3 cellular contexts compared by ENCODE assay signal in the genomic region with DNA sequence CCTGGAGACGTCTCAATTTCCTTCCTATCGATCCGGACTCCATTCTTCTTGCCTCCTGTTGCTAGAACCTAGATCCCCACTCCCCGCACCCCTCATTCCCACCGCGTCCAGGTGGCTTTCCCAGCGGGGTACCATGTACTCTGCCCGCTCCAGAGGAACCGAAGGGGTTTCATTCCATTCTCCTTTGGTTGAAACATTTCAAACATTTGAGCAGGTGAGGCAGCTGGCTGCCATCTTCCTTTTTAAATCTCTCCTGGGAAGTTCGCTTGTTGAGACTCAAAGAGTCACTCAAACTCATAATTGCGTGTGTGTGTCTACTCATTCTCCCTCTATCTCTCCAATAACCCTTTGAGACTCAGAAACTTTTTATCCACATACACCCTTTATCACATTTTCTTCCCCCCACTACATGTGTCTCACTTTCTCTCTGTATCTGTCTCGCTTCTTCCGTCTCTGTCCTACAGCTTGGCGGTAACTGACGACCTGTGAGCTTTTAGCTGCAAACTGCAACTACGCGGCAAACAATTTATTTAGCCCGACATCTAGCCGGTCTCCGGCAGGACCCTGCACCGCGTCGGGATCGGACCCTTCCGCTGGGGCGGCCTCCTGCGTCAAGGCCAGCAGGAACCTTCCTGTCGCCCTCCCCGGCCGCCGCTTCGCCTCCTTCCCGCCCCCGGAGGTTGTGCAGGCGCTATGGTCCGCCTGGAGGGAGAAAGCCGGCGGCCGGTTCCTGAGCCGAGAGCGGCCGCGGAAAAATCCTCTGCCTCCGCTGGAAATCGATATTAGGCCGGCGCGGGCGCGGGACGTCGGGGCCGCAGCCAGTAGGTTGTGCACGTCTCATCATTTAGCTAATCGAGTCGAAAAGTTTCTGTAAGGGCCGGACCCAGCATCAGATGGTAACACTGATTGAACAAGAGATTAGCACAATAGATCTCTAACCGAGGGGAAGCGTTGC.
TF ChIP-seq lines count a peak whose summit lies in the region.

No MANE protein-coding gene starts in this region.

TF ChIP-seq in SK-N-SH, 30 proteins besides CTCF, POLR2A, EP300 and RAD21:
- TF ChIP-seq EZH2phosphoT487 (IDR thresholded peaks at IDR 0.05; ENCODE audit: borderline replicate concordance, low read depth) = peak; percentile 99; the same call in 1 of the 2 replicates
- TF ChIP-seq, protein P1, sequence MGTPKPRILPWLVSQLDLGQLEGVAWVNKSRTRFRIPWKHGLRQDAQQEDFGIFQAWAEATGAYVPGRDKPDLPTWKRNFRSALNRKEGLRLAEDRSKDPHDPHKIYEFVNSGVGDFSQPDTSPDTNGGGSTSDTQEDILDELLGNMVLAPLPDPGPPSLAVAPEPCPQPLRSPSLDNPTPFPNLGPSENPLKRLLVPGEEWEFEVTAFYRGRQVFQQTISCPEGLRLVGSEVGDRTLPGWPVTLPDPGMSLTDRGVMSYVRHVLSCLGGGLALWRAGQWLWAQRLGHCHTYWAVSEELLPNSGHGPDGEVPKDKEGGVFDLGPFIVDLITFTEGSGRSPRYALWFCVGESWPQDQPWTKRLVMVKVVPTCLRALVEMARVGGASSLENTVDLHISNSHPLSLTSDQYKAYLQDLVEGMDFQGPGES (IDR thresholded peaks at IDR 0.05; ENCODE audit: low read depth, low read length) = no peak

TF ChIP-seq in SK-N-SH treated with all-trans-retinoic acid at 6 μM for 48 hours, 23 proteins besides CTCF, POLR2A, EP300 and RAD21:
- TF ChIP-seq, protein P2, sequence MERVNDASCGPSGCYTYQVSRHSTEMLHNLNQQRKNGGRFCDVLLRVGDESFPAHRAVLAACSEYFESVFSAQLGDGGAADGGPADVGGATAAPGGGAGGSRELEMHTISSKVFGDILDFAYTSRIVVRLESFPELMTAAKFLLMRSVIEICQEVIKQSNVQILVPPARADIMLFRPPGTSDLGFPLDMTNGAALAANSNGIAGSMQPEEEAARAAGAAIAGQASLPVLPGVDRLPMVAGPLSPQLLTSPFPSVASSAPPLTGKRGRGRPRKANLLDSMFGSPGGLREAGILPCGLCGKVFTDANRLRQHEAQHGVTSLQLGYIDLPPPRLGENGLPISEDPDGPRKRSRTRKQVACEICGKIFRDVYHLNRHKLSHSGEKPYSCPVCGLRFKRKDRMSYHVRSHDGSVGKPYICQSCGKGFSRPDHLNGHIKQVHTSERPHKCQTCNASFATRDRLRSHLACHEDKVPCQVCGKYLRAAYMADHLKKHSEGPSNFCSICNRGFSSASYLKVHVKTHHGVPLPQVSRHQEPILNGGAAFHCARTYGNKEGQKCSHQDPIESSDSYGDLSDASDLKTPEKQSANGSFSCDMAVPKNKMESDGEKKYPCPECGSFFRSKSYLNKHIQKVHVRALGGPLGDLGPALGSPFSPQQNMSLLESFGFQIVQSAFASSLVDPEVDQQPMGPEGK (CRISPR knock-in tag; IDR thresholded peaks at IDR 0.05; ENCODE audit: borderline replicate concordance) = no peak
- no peak for TF ChIP-seq ZNF8 (CRISPR knock-in tag; IDR thresholded peaks at IDR 0.05)
- TF ChIP-seq ZFP30 (CRISPR knock-in tag; IDR thresholded peaks at IDR 0.05) = no peak
- no peak for TF ChIP-seq ZNF565 (CRISPR knock-in tag; conservative IDR thresholded peaks at IDR 0.05; ENCODE audit: low read depth)
- no peak for TF ChIP-seq ISL1 (CRISPR knock-in tag; IDR thresholded peaks at IDR 0.05)
- TF ChIP-seq GLIS3 (CRISPR knock-in tag; IDR thresholded peaks at IDR 0.05) = no peak
- TF ChIP-seq, protein P3, sequence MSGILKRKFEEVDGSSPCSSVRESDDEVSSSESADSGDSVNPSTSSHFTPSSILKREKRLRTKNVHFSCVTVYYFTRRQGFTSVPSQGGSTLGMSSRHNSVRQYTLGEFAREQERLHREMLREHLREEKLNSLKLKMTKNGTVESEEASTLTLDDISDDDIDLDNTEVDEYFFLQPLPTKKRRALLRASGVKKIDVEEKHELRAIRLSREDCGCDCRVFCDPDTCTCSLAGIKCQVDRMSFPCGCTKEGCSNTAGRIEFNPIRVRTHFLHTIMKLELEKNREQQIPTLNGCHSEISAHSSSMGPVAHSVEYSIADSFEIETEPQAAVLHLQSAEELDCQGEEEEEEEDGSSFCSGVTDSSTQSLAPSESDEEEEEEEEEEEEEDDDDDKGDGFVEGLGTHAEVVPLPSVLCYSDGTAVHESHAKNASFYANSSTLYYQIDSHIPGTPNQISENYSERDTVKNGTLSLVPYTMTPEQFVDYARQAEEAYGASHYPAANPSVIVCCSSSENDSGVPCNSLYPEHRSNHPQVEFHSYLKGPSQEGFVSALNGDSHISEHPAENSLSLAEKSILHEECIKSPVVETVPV (CRISPR knock-in tag; IDR thresholded peaks at IDR 0.05) = no peak
- TF ChIP-seq, protein P4, sequence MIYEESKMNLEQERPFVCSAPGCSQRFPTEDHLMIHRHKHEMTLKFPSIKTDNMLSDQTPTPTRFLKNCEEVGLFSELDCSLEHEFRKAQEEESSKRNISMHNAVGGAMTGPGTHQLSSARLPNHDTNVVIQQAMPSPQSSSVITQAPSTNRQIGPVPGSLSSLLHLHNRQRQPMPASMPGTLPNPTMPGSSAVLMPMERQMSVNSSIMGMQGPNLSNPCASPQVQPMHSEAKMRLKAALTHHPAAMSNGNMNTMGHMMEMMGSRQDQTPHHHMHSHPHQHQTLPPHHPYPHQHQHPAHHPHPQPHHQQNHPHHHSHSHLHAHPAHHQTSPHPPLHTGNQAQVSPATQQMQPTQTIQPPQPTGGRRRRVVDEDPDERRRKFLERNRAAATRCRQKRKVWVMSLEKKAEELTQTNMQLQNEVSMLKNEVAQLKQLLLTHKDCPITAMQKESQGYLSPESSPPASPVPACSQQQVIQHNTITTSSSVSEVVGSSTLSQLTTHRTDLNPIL (CRISPR knock-in tag; IDR thresholded peaks at IDR 0.05; ENCODE audit: low read depth) = no peak
- TF ChIP-seq ESRRG (CRISPR knock-in tag; IDR thresholded peaks at IDR 0.05) = no peak
- no peak for TF ChIP-seq ZFP3 (CRISPR knock-in tag; IDR thresholded peaks at IDR 0.05)
- TF ChIP-seq BACH2 (CRISPR knock-in tag; IDR thresholded peaks at IDR 0.05; ENCODE audit: borderline replicate concordance) = no peak
- no peak for TF ChIP-seq OSR1 (CRISPR knock-in tag; IDR thresholded peaks at IDR 0.05)
- TF ChIP-seq CSDC2 (CRISPR knock-in tag; IDR thresholded peaks at IDR 0.05) = no peak
- TF ChIP-seq, protein P5, sequence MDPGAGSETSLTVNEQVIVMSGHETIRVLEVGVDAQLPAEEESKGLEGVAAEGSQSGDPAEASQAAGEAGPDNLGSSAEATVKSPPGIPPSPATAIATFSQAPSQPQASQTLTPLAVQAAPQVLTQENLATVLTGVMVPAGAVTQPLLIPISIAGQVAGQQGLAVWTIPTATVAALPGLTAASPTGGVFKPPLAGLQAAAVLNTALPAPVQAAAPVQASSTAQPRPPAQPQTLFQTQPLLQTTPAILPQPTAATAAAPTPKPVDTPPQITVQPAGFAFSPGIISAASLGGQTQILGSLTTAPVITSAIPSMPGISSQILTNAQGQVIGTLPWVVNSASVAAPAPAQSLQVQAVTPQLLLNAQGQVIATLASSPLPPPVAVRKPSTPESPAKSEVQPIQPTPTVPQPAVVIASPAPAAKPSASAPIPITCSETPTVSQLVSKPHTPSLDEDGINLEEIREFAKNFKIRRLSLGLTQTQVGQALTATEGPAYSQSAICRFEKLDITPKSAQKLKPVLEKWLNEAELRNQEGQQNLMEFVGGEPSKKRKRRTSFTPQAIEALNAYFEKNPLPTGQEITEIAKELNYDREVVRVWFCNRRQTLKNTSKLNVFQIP (CRISPR knock-in tag; IDR thresholded peaks at IDR 0.05; ENCODE audit: borderline replicate concordance, low read depth) = no peak
TF ChIP-seq in SK-N-SH treated with all-trans-retinoic acid at 6 μM for 48 hours: peak in this region for 0.

TF ChIP-seq in IMR-90, 13 proteins besides CTCF, POLR2A, EP300 and RAD21:
- TF ChIP-seq CHD1 (IDR thresholded peaks at IDR 0.05; ENCODE audit: low read depth, low read length) (no peak), RCOR1 (IDR thresholded peaks at IDR 0.05; ENCODE audit: insufficient replicate concordance, low read length) (no peak)
- TF ChIP-seq, protein P6, sequence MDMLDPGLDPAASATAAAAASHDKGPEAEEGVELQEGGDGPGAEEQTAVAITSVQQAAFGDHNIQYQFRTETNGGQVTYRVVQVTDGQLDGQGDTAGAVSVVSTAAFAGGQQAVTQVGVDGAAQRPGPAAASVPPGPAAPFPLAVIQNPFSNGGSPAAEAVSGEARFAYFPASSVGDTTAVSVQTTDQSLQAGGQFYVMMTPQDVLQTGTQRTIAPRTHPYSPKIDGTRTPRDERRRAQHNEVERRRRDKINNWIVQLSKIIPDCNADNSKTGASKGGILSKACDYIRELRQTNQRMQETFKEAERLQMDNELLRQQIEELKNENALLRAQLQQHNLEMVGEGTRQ (IDR thresholded peaks at IDR 0.05; ENCODE audit: low read depth, low read length) = no peak
